ENCODE assay signal across 8 cellular contexts in the genomic region with DNA sequence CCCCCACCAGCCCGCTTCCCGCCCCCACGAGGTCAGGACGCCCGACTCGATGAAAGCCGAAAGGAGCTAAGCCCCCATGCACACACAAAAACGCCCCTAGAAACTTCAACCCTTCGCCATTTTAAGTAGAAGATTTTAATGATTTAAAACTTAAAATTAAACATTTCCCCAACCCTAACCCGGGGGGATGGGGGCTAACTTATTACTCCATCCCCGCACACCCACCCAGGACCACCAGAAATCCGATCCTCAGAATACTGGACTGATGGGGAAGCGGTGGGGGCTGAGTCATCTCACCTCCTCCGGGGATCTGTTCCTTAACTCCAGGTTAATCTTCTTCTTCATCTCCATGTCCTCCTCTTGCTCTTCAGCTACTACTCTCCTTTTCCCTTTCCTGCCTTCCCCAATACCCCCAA. TPM values are rescaled to one million over a fixed set of nuclear protein-coding genes. Genes with fewer than 3 reads are reported as not detected.
DNase-seq lines count a peak whose midpoint lies in the region; ATAC-seq and TF ChIP-seq lines count a peak whose summit lies in the region.

No MANE protein-coding gene starts in this region.

- H3K4me3 ChIP-seq in HUES6 (ENCODE audit: low read depth, low read length) = peak overlapping the region; percentile 86
- peak overlapping the region; percentile 70 to 90 (median 79) for H3K4me3 ChIP-seq in adrenal gland
- peak overlapping the region; percentile 80 for H3K4me3 ChIP-seq in iPS-18a (ENCODE audit: low read length)
- peak overlapping the region; percentile 62 to 98 for H3K4me3 ChIP-seq in testis

- ATAC-seq in HG03469 (IDR thresholded peaks at IDR 0.05; ENCODE audit: unreplicated experiment) = no peak

- TF ChIP-seq POLR2A in adrenal gland (IDR thresholded peaks at IDR 0.05) = no peak
- no peak for TF ChIP-seq POLR2A in testis (IDR thresholded peaks at IDR 0.05)

- no peak for TF ChIP-seq CTCF in adrenal gland (IDR thresholded peaks at IDR 0.05)
- no peak for TF ChIP-seq CTCF in testis (IDR thresholded peaks at IDR 0.05)

- H3K4me1 ChIP-seq in HUES6 (ENCODE audit: control insufficient read depth, insufficient read depth, low read length) = peaks cover 19% of the 10 kb centered on the region
- peaks cover 4 to 17% of the 10 kb centered on the region in 2 donors for H3K4me1 ChIP-seq in adrenal gland (replicated peaks in 1 of 2)
- H3K4me1 ChIP-seq in iPS-18a (ENCODE audit: control insufficient read depth, low read depth, low read length) = peaks cover 15% of the 10 kb centered on the region
- H3K4me1 ChIP-seq in testis = peaks cover 10% of the 10 kb centered on the region

- intact Hi-C loops in adrenal gland (cut with DNase I) = no loop called here
- intact Hi-C loops in testis (cut with DNase I; ENCODE audit: low total_unique reads) = no loop called here

- peaks cover 13% of the 10 kb centered on the region for H3K36me3 ChIP-seq in HUES6 (ENCODE audit: control insufficient read depth, insufficient read depth, low read length)
- peaks cover 0 to 3% of the 10 kb centered on the region in 2 donors for H3K36me3 ChIP-seq in adrenal gland (replicated peaks in 1 of 2)
- peaks cover 2% of the 10 kb centered on the region for H3K36me3 ChIP-seq in iPS-18a (ENCODE audit: control insufficient read depth, low read depth, low read length)
- H3K36me3 ChIP-seq in testis (ENCODE audit: low read depth, missing control alignments) = no peaks in the 10 kb centered on the region

- WGBS in adrenal gland, 4 donors = 0 to 2% (median 0%) methylated on average over 11 to 14 of the region's 14 CpGs
- 1 to 2% methylated on average over 8 to 14 of the region's 14 CpGs for WGBS in testis, 2 donors

- H3K9me3 ChIP-seq in HUES6 (ENCODE audit: control insufficient read depth, insufficient read depth, low read depth, low read length) (no peaks in the 10 kb centered on the region), adrenal gland (replicated peaks in 1 of 3) (no peaks in the 10 kb centered on the region), iPS-18a (ENCODE audit: control insufficient read depth, low read depth, low read length) (no peaks in the 10 kb centered on the region), testis (no peaks in the 10 kb centered on the region)

- DNase-seq in COLO829 (ENCODE audit: low spot score) (peak; percentile 49), adrenal gland (peak in 4 of 7 donors; percentile 35 to 66 (median 44)), testis (no peak), NCI-H526 treated with DMSO at 0.1 percent for 48 hours (lab: John Stamatoyannopoulos, UW) (no peak), NCI-H510A (lab: John Stamatoyannopoulos, UW) (no peak)

- H3K27me3 ChIP-seq in HUES6 (ENCODE audit: control insufficient read depth, insufficient read depth, low read length) = no peaks in the 10 kb centered on the region
- H3K27me3 ChIP-seq in adrenal gland = no peaks in the 10 kb centered on the region
- H3K27me3 ChIP-seq in iPS-18a (ENCODE audit: control insufficient read depth, insufficient read depth, low read length) = no peaks in the 10 kb centered on the region
- H3K27me3 ChIP-seq in testis = no peaks in the 10 kb centered on the region

- H3K9ac ChIP-seq in HUES6 (ENCODE audit: low read length) = peak overlapping the region; percentile 96
- H3K9ac ChIP-seq in iPS-18a (ENCODE audit: low read length) = peak overlapping the region; percentile 99

- peak overlapping the region; percentile 79 for H3K27ac ChIP-seq in HUES6 (ENCODE audit: low read depth, low read length)
- H3K27ac ChIP-seq in adrenal gland = peak overlapping the region; percentile 97 to 99 (median 98)
- peak overlapping the region; percentile 93 for H3K27ac ChIP-seq in iPS-18a (ENCODE audit: low read length)
- peak overlapping the region; percentile 96 to 98 for H3K27ac ChIP-seq in testis

RNA-seq across cellular contexts. Expression of a gene that starts 0.5 kb away (rescaled TPM):
- 10 to 100 TPM; 13.2 to 48.2 (median 28.2) TPM for total RNA-seq in adrenal gland
- 10 to 100 TPM; 35.8 to 81.9 (median 50.3) TPM for polyA plus RNA-seq in adrenal gland
- total RNA-seq in testis = 10 to 100 TPM in 1 of 2 donors, 1 to 10 TPM in 1; 8.9 to 10.5 TPM
- 11.8 TPM for polyA plus RNA-seq in testis (ENCODE audit: insufficient read depth, low read depth, low replicate concordance)

RNA-seq across cellular contexts. Expression of a gene that starts 22.1 kb away (rescaled TPM):
- 1 to 10 TPM in 1 of 8 donors, under 1 TPM in 3, not detected in 4; 0.32 to 1.1 (median 0.63) TPM for total RNA-seq in adrenal gland
- polyA plus RNA-seq in adrenal gland = under 1 TPM in 1 of 3 donors, not detected in 2; 0.51 TPM
- under 1 TPM in 1 of 2 donors, not detected in 1; 0.25 TPM for total RNA-seq in testis
- polyA plus RNA-seq in testis (ENCODE audit: insufficient read depth, low read depth, low replicate concordance) = 0.98 TPM

RNA-seq across cellular contexts. Expression of a gene that starts 33.4 kb away (rescaled TPM):
- 100 to 1,000 TPM; 102 to 179 (median 140) TPM for total RNA-seq in adrenal gland
- polyA plus RNA-seq in adrenal gland = 10 to 100 TPM; 59.4 to 96.6 (median 88.2) TPM
- total RNA-seq in testis = 100 to 1,000 TPM in 1 of 2 donors, 10 to 100 TPM in 1; 64.0 to 102 TPM
- 86.2 TPM for polyA plus RNA-seq in testis (ENCODE audit: insufficient read depth, low read depth, low replicate concordance)

RNA-seq across cellular contexts. Expression of a gene that starts 37.1 kb away (rescaled TPM):
- 10 to 100 TPM in 1 of 8 donors, 1 to 10 TPM in 6, under 1 TPM in 1; 0.54 to 10.2 (median 8.0) TPM for total RNA-seq in adrenal gland
- polyA plus RNA-seq in adrenal gland = 10 to 100 TPM in 2 of 3 donors, 1 to 10 TPM in 1; 7.8 to 30.8 (median 26.1) TPM
- 1 to 10 TPM; 2.9 to 7.0 TPM for total RNA-seq in testis
- polyA plus RNA-seq in testis (ENCODE audit: insufficient read depth, low read depth, low replicate concordance) = 23.7 TPM

RNA-seq across cellular contexts. Expression of a gene that starts 46.9 kb away (rescaled TPM):
- total RNA-seq in adrenal gland (10 to 100 TPM in 3 of 8 donors, 1 to 10 TPM in 5; 7.0 to 11.8 (median 9.2) TPM), testis (10 to 100 TPM; 10.3 to 10.6 TPM)
- polyA plus RNA-seq in adrenal gland (10 to 100 TPM in 2 of 3 donors, 1 to 10 TPM in 1; 8.9 to 24.6 (median 19.2) TPM), testis (ENCODE audit: insufficient read depth, low read depth, low replicate concordance) (11.8 TPM)

Comparison
In these comparisons a context has a peak if more than half of its experiments do, and no peak if none do; other contexts are left out.
1. DNase-seq: peak in COLO829 (single experiment) and adrenal gland (4 of 7); none in testis (single experiment), NCI-H526 treated with DMSO at 0.1 percent for 48 hours (single experiment) and NCI-H510A (single experiment).
2. Peak in every context shown above with its lines, with median percentiles within 50 percentile points of each other: H3K27ac ChIP-seq and H3K4me3 ChIP-seq.